In genomic region chr5:157166164-157166493, GRCh38 we compare ENCODE assay signal across 27 cellular contexts. TPM values are rescaled to one million over a fixed set of nuclear protein-coding genes. Genes with fewer than 3 reads are reported as not detected.
DNase-seq lines count a peak whose midpoint lies in the region; ATAC-seq, FAIRE-seq and TF ChIP-seq lines count a peak whose summit lies in the region.
"Had no signal": no experiment of that assay in that cellular context is flagged by ENCODE, and none has a peak within 500 bp of the region (broad histone marks: within the 10 kb centered on the region; RNA-seq: fewer than 3 reads in every experiment).

TSS of gene GARIN3 (minus strand) at chr5:157166264. CDS start at chr5:157166168, 96 bp downstream.

- POLR2A ChIA-PET in T-cell (lab: Charles Lee), result no interaction called here

- H3K4me3 Mint-ChIP-seq in activated naive CD4-positive, alpha-beta T cell treated with anti-CD3 and anti-CD28 coated beads, Interleukin-2, amount 10 ng/mL, durations not matched to agents 7 days and 5 days, result peak within 1 kb of the TSS; percentile 38
- H3K4me3 Mint-ChIP-seq in T-cell, result peak within 1 kb of the TSS in 1 of 3 donors; percentile 70
- peak within 1 kb of the TSS; percentile 34 for H3K4me3 Mint-ChIP-seq in astrocyte (ENCODE audit: unreplicated experiment)
- H3K4me3 Mint-ChIP-seq in stimulated activated naive B cell treated with anti-CD40 and anti-IgM and Interleukin-4, amounts not matched to agents 10 μg/mL and 1 μg/mL and 100 μg/mL, for 72 hours, result no peak within 1 kb of the TSS
- H3K4me3 Mint-ChIP-seq: activated B cell treated with CpG ODN at 0.5 μM for 24 hours, mesothelial cell of epicardium had no signal

- H3K27me3 Mint-ChIP-seq in activated naive CD4-positive, alpha-beta T cell treated with anti-CD3 and anti-CD28 coated beads, Interleukin-2, amount 10 ng/mL, durations not matched to agents 7 days and 5 days, result peaks cover 6% of the 10 kb centered on the region
- H3K27me3 Mint-ChIP-seq in T-cell (no peaks in the 10 kb centered on the region), astrocyte (ENCODE audit: low read depth, unreplicated experiment) (peaks cover 9% of the 10 kb centered on the region)
- H3K27me3 Mint-ChIP-seq in stimulated activated naive B cell treated with anti-CD40 and anti-IgM and Interleukin-4, amounts not matched to agents 10 μg/mL and 1 μg/mL and 100 μg/mL, for 72 hours, result no peaks in the 10 kb centered on the region
- H3K27me3 Mint-ChIP-seq: activated B cell treated with CpG ODN at 0.5 μM for 24 hours had no signal

- CTCF ChIA-PET in activated naive CD4-positive, alpha-beta T cell treated with anti-CD3 and anti-CD28 coated beads, Interleukin-2, amount 10 ng/mL, durations not matched to agents 7 days and 5 days (lab: Charles Lee), result no interaction called here
- CTCF ChIA-PET in T-cell (lab: Charles Lee), result interaction anchor here in 1 of 2 donors (1.3 kb wide), 1 partner anchor 17 kb away, joined by 3 read pairs; no protein-coding TSS in a partner anchor

- DNase-seq in activated naive CD4-positive, alpha-beta T cell treated with anti-CD3 and anti-CD28 coated beads, Interleukin-2, amount 10 ng/mL, durations not matched to agents 7 days and 5 days, result no peak
- no peak for DNase-seq in activated naive CD4-positive, alpha-beta T cell treated with Interleukin-2 at 50 U/mL for 16 hours
- DNase-seq in T-cell, result no peak
- no peak for DNase-seq in astrocyte (ENCODE audit: low read depth)
- no peak for DNase-seq in stimulated activated naive B cell treated with anti-CD40 and anti-IgM and Interleukin-4, amounts not matched to agents 10 μg/mL and 1 μg/mL and 100 μg/mL, for 72 hours
- DNase-seq in breast epithelium (ENCODE audit: low spot score in 2 of 2), result no peak
- no peak for DNase-seq in stimulated activated CD4-positive, alpha-beta T cell treated with anti-CD3 and anti-CD28 coated beads, Interleukin-2, amount 100 ng/mL, for 48 hours
- no peak for DNase-seq in NCI-H2107 (lab: John Stamatoyannopoulos, UW)
- DNase-seq: activated B cell treated with CpG ODN at 0.5 μM for 24 hours; anterior cingulate cortex; Caco-2; IMR-90; left lung; NCI-H1417 treated with DMSO at 0.1 percent for 48 hours; NCI-H2171; NCI-H748 treated with DMSO at 0.1 percent for 48 hours; PC-9; SIG-M5; stimulated activated CD4-positive, alpha-beta T cell treated with anti-CD3 and anti-CD28 coated beads, Interleukin-12 subunit alpha, Interleukin-12 subunit beta, amount 100 ng/mL, for 4 hours; thyroid gland had no signal

- peak within 1 kb of the TSS; percentile 25 for H3K9ac ChIP-seq in astrocyte (ENCODE audit: low read length)

- peaks cover 14% of the 10 kb centered on the region for H3K36me3 Mint-ChIP-seq in activated naive CD4-positive, alpha-beta T cell treated with anti-CD3 and anti-CD28 coated beads, Interleukin-2, amount 10 ng/mL, durations not matched to agents 7 days and 5 days
- H3K36me3 Mint-ChIP-seq in T-cell (no peaks in the 10 kb centered on the region), astrocyte (ENCODE audit: low read depth, unreplicated experiment) (peaks cover 4% of the 10 kb centered on the region)
- peaks cover 8 to 12% of the 10 kb centered on the region in 2 donors for H3K36me3 Mint-ChIP-seq in stimulated activated naive B cell treated with anti-CD40 and anti-IgM and Interleukin-4, amounts not matched to agents 10 μg/mL and 1 μg/mL and 100 μg/mL, for 72 hours
- H3K36me3 Mint-ChIP-seq: mesothelial cell of epicardium had no signal

- H2AFZ ChIP-seq in astrocyte (ENCODE audit: low read depth, low read length), result no peak within 1 kb of the TSS
- H2AFZ ChIP-seq: PC-9 had no signal

- intact Hi-C loops in breast epithelium (cut with DNase I; ENCODE audit: low total_unique reads), result no loop called here

- H3K4me3 ChIP-seq in astrocyte (ENCODE audit: insufficient read depth, low read depth, low read length), result no peak within 1 kb of the TSS
- H3K4me3 ChIP-seq in breast epithelium, result no peak within 1 kb of the TSS
- H3K4me3 ChIP-seq: left lung, PC-9, thyroid gland had no signal

- peaks cover 18% of the 10 kb centered on the region for H3K9me3 Mint-ChIP-seq in activated naive CD4-positive, alpha-beta T cell treated with anti-CD3 and anti-CD28 coated beads, Interleukin-2, amount 10 ng/mL, durations not matched to agents 7 days and 5 days
- H3K9me3 Mint-ChIP-seq in T-cell, result peaks cover 0 to 4% (median 3%) of the 10 kb centered on the region in 3 donors
- peaks cover 8% of the 10 kb centered on the region for H3K9me3 Mint-ChIP-seq in astrocyte (ENCODE audit: unreplicated experiment)
- H3K9me3 Mint-ChIP-seq in stimulated activated naive B cell treated with anti-CD40 and anti-IgM and Interleukin-4, amounts not matched to agents 10 μg/mL and 1 μg/mL and 100 μg/mL, for 72 hours, result peaks cover 9% of the 10 kb centered on the region in 2 donors

- H3K9me3 ChIP-seq in astrocyte (ENCODE audit: insufficient read depth, low read depth, low read length), result peaks cover 3% of the 10 kb centered on the region
- no peaks in the 10 kb centered on the region for H3K9me3 ChIP-seq in breast epithelium
- H3K9me3 ChIP-seq: Caco-2, left lung, neutrophil, thyroid gland had no signal

- H3K4me1 ChIP-seq in astrocyte (ENCODE audit: insufficient read depth, low read length) (peaks cover 3% of the 10 kb centered on the region), breast epithelium (no peaks in the 10 kb centered on the region)
- H3K4me1 ChIP-seq: Caco-2, left lung, thyroid gland had no signal

- TF ChIP-seq CTCF in astrocyte (IDR thresholded peaks at IDR 0.05; ENCODE audit: insufficient read depth, low read depth, low read length) (no peak), breast epithelium (IDR thresholded peaks at IDR 0.05) (no peak)

- peak within 1 kb of the TSS; percentile 86 for H3K27ac Mint-ChIP-seq in activated naive CD4-positive, alpha-beta T cell treated with anti-CD3 and anti-CD28 coated beads, Interleukin-2, amount 10 ng/mL, durations not matched to agents 7 days and 5 days
- H3K27ac Mint-ChIP-seq in T-cell, result peak within 1 kb of the TSS; percentile 92
- peak within 1 kb of the TSS; percentile 99 for H3K27ac Mint-ChIP-seq in astrocyte (ENCODE audit: unreplicated experiment)
- H3K27ac Mint-ChIP-seq in stimulated activated naive B cell treated with anti-CD40 and anti-IgM and Interleukin-4, amounts not matched to agents 10 μg/mL and 1 μg/mL and 100 μg/mL, for 72 hours, result peak within 1 kb of the TSS; percentile 60
- H3K27ac Mint-ChIP-seq: activated B cell treated with CpG ODN at 0.5 μM for 24 hours, mesothelial cell of epicardium had no signal

- no peaks in the 10 kb centered on the region for H3K79me2 ChIP-seq in astrocyte (ENCODE audit: insufficient read depth, low read length)

- TF ChIP-seq POLR2A in breast epithelium (IDR thresholded peaks at IDR 0.05), result no peak

- ATAC-seq in T-cell (replicated peaks in 1 of 4), result no peak
- ATAC-seq in stimulated activated naive B cell treated with anti-CD40 and anti-IgM and Interleukin-4, amounts not matched to agents 10 μg/mL and 1 μg/mL and 100 μg/mL, for 72 hours (replicated peaks), result no peak
- ATAC-seq: left lung had no signal

- peaks cover 5% of the 10 kb centered on the region for H3K27me3 ChIP-seq in astrocyte (ENCODE audit: insufficient read depth, low read length)
- peaks cover 0 to 12% of the 10 kb centered on the region in 2 donors for H3K27me3 ChIP-seq in breast epithelium
- H3K27me3 ChIP-seq: thyroid gland had no signal

- no peak for FAIRE-seq in astrocyte (lab: Jason Lieb, UNC)
- FAIRE-seq: endometrium had no signal

- H3K4me1 Mint-ChIP-seq in activated naive CD4-positive, alpha-beta T cell treated with anti-CD3 and anti-CD28 coated beads, Interleukin-2, amount 10 ng/mL, durations not matched to agents 7 days and 5 days, result peaks cover 73% of the 10 kb centered on the region
- peaks cover 49 to 69% (median 67%) of the 10 kb centered on the region in 3 donors for H3K4me1 Mint-ChIP-seq in T-cell
- peaks cover 16% of the 10 kb centered on the region for H3K4me1 Mint-ChIP-seq in astrocyte (ENCODE audit: low read depth, unreplicated experiment)
- peaks cover 21 to 25% of the 10 kb centered on the region in 2 donors for H3K4me1 Mint-ChIP-seq in stimulated activated naive B cell treated with anti-CD40 and anti-IgM and Interleukin-4, amounts not matched to agents 10 μg/mL and 1 μg/mL and 100 μg/mL, for 72 hours
- H3K4me1 Mint-ChIP-seq: mesothelial cell of epicardium had no signal

- no peaks in the 10 kb centered on the region for H4K20me1 ChIP-seq in astrocyte (ENCODE audit: insufficient read depth, low read length)

- no peaks in the 10 kb centered on the region for H3K36me3 ChIP-seq in astrocyte (ENCODE audit: insufficient read depth, low read length)
- no peaks in the 10 kb centered on the region for H3K36me3 ChIP-seq in breast epithelium
- H3K36me3 ChIP-seq: left lung, neutrophil, thyroid gland had no signal

- H3K4me2 ChIP-seq in astrocyte (ENCODE audit: low read length), result no peak within 1 kb of the TSS
- H3K4me2 ChIP-seq: PC-9 had no signal

- H3K27ac ChIP-seq in astrocyte (ENCODE audit: low read depth, low read length) (no peak within 1 kb of the TSS), breast epithelium (no peak within 1 kb of the TSS)
- H3K27ac ChIP-seq: HL-60, left lung, neutrophil, PC-9, thyroid gland had no signal

RNA-seq across cellular contexts. Expression of gene GARIN3, which starts in this region (rescaled TPM):
- not detected for total RNA-seq in T-cell
- not detected in 2 replicates for total RNA-seq in astrocyte
- not detected for total RNA-seq in breast epithelium
- total RNA-seq: activated B cell treated with CpG ODN at 0.5 μM for 24 hours; Caco-2; IMR-90; left lung; M059J; mesothelial cell of epicardium; PC-9; renal cortical epithelial cell; T-helper 2 cell treated with Interferon-gamma antibody and Interleukin-4, amounts not matched to agents 100 ng/mL and 5 ng/mL, for 36 hours; thyroid gland had no signal

Comparison
In these comparisons a context has a peak if more than half of its experiments do, and no peak if none do; other contexts are left out.
1. H3K4me3 Mint-ChIP-seq: peak in activated naive CD4-positive, alpha-beta T cell treated with anti-CD3 and anti-CD28 coated beads, Interleukin-2, amount 10 ng/mL, durations not matched to agents 7 days and 5 days (single experiment) and astrocyte (single experiment); none in stimulated activated naive B cell treated with anti-CD40 and anti-IgM and Interleukin-4, amounts not matched to agents 10 μg/mL and 1 μg/mL and 100 μg/mL, for 72 hours (0 of 2).
2. Peak in every context shown above with its lines, with median percentiles within 50 percentile points of each other: H3K27ac Mint-ChIP-seq.